8 cellular contexts compared by ENCODE assay signal in genomic region chr7:121395494-121395960, GRCh38. TPM values are rescaled to one million over a fixed set of nuclear protein-coding genes. Genes with fewer than 3 reads are reported as not detected.
DNase-seq lines count a peak whose midpoint lies in the region; ATAC-seq and TF ChIP-seq lines count a peak whose summit lies in the region.

No MANE protein-coding gene starts in this region.

- no peak for TF ChIP-seq CTCF in ascending aorta (IDR thresholded peaks at IDR 0.05)

- peaks cover 9 to 24% (median 17%) of the 10 kb centered on the region in 11 experiments; a peak in 16 of 22 replicates for H3K36me3 ChIP-seq in BLaER1 treated with 17β-estradiol and CSF1 and Interleukin-3, amounts not matched to agents 10 nM and 100 nM
- H3K36me3 ChIP-seq in ascending aorta, result no peaks in the 10 kb centered on the region

- H3K4me1 ChIP-seq in BLaER1 treated with 17β-estradiol and CSF1 and Interleukin-3, amounts not matched to agents 10 nM and 100 nM, result peaks cover 14 to 53% (median 38%) of the 10 kb centered on the region in 10 experiments
- no peaks in the 10 kb centered on the region for H3K4me1 ChIP-seq in ascending aorta

- peaks cover 8 to 20% (median 13%) of the 10 kb centered on the region in 11 experiments; a peak in 16 of 22 replicates for H3K9me3 ChIP-seq in BLaER1 treated with 17β-estradiol and CSF1 and Interleukin-3, amounts not matched to agents 10 nM and 100 nM (replicated peaks in 1 of 11)
- H3K9me3 ChIP-seq in ascending aorta, result no peaks in the 10 kb centered on the region

- ATAC-seq in GM19023 (IDR thresholded peaks at IDR 0.05; ENCODE audit: unreplicated experiment), result peak; percentile 39
- peak; percentile 32 for ATAC-seq in HG03196 (IDR thresholded peaks at IDR 0.05; ENCODE audit: unreplicated experiment)

- peak overlapping the region; percentile 84 to 94 (median 91) for H3K27ac ChIP-seq in BLaER1 treated with 17β-estradiol and CSF1 and Interleukin-3, amounts not matched to agents 10 nM and 100 nM
- H3K27ac ChIP-seq in ascending aorta, result peak overlapping the region; percentile 85 to 91

- intact Hi-C loops in ascending aorta (cut with DNase I), result loop anchor here (2.0 to 5.0 kb wide), 3 partner anchors 29 to 747 kb away; partner anchors contain the start of genes AASS and TSPAN12

- DNase-seq in SHP77 treated with DMSO at 0.1 percent for 48 hours (lab: John Stamatoyannopoulos, UW), result peak; percentile 21
- no peak for DNase-seq in ascending aorta (ENCODE audit: low spot score in 2 of 2)
- peak; percentile 44 for DNase-seq in iPS-NIHi7 (ENCODE audit: extremely low spot score)
- peak; percentile 34 to 36 for DNase-seq in stimulated activated CD4-positive, alpha-beta T cell treated with anti-CD3 and anti-CD28 coated beads, Interleukin-1b, Interleukin-23, amount 100 ng/mL, for 4 hours (ENCODE audit: low read depth in 2 of 2)
- no peak for DNase-seq in mucosa of gallbladder (ENCODE audit: low spot score)

- H3K27me3 ChIP-seq in BLaER1 treated with 17β-estradiol and CSF1 and Interleukin-3, amounts not matched to agents 10 nM and 100 nM, result no peaks in the 10 kb centered on the region
- no peaks in the 10 kb centered on the region for H3K27me3 ChIP-seq in ascending aorta

- peak overlapping the region; percentile 91 to 100 (median 96) for H3K4me3 ChIP-seq in BLaER1 treated with 17β-estradiol and CSF1 and Interleukin-3, amounts not matched to agents 10 nM and 100 nM
- peak overlapping the region; percentile 93 to 100 for H3K4me3 ChIP-seq in ascending aorta

- peak overlapping the region; percentile 88 to 96 (median 93) for H3K9ac ChIP-seq in BLaER1 treated with 17β-estradiol and CSF1 and Interleukin-3, amounts not matched to agents 10 nM and 100 nM

- H3K4me2 ChIP-seq in BLaER1 treated with 17β-estradiol and CSF1 and Interleukin-3, amounts not matched to agents 10 nM and 100 nM, result peak overlapping the region; percentile 76 to 87 (median 82)

- H4K20me1 ChIP-seq in BLaER1 treated with 17β-estradiol and CSF1 and Interleukin-3, amounts not matched to agents 10 nM and 100 nM, result peaks cover 0 to 30% (median 6%) of the 10 kb centered on the region in 11 experiments; a peak in 10 of 22 replicates

RNA-seq across cellular contexts. Expression of gene FAM3C, which starts 0.6 kb away (rescaled TPM):
- total RNA-seq in ascending aorta (27.6 TPM), mucosa of gallbladder (64.8 TPM)

Comparison
In these comparisons a context has a peak if more than half of its experiments do, and no peak if none do; other contexts are left out.
1. DNase-seq: peak in SHP77 treated with DMSO at 0.1 percent for 48 hours (single experiment), iPS-NIHi7 (single experiment) and stimulated activated CD4-positive, alpha-beta T cell treated with anti-CD3 and anti-CD28 coated beads, Interleukin-1b, Interleukin-23, amount 100 ng/mL, for 4 hours (2 of 2); none in ascending aorta (0 of 2) and mucosa of gallbladder (single experiment).